Comparison of ENCODE assay signal across 9 cellular contexts in the genomic region with DNA sequence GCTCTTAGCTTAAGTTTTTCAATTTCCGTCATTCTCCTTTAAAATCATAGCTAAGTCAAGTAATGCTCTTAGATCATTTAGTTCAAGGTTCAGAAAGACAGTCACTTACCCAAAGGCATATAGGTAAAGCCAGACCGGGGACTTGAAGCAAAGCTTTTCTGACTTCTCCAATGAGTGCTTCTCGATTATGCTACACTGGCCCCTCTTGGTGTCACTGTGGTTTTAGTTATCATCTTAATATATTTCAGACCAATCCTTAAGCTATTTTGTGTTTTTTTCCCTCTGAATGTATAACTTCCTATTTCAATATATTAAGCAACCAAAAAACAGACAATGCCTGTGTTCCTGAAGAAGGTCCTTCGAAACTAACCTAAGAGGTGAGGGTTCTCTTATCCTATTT. TPM values are rescaled to one million over a fixed set of nuclear protein-coding genes. Genes with fewer than 3 reads are reported as not detected.
A peak's percentile ranks its signal among the peaks of the same experiment; 100 is the strongest.
DNase-seq lines count a peak whose midpoint lies in the region; ATAC-seq and TF ChIP-seq lines count a peak whose summit lies in the region.
"Had no signal": no experiment of that assay in that cellular context is flagged by ENCODE, and none has a peak within 500 bp of the region (broad histone marks: within the 10 kb centered on the region; RNA-seq: fewer than 3 reads in every experiment).

No MANE protein-coding gene starts in this region.

- no peaks in the 10 kb centered on the region for H3K9me3 Mint-ChIP-seq in natural killer cell treated with Interleukin-12 subunit alpha and Interleukin-12 subunit beta and Interleukin-15 and Interleukin-18, amount 100 ng/mL, for 72 hours

- peak overlapping the region; percentile 95 for H3K9ac ChIP-seq in KMS-11

- no peak for TF ChIP-seq CTCF in KMS-11 (conservative IDR thresholded peaks at IDR 0.05; ENCODE audit: low read depth, low read length)

- peak overlapping the region; percentile 75 for H3K4me2 ChIP-seq in KMS-11

- H3K9me3 ChIP-seq in SJCRH30 (replicated peaks), result no peaks in the 10 kb centered on the region

- DNase-seq in ELR (ENCODE audit: low read depth) (peak; percentile 69), astrocyte of the hippocampus (ENCODE audit: low read depth, low spot score) (peak; percentile 44), SJCRH30 (no peak)
- DNase-seq in natural killer cell treated with Interleukin-12 subunit alpha and Interleukin-12 subunit beta and Interleukin-15 and Interleukin-18, amount 100 ng/mL, for 72 hours (ENCODE audit: low spot score), result no peak
- DNase-seq: H7 had no signal

- H4K20me1 ChIP-seq in KMS-11 (ENCODE audit: insufficient read depth), result peaks cover 6% of the 10 kb centered on the region; the same call in 1 of the 2 replicates

- peak overlapping the region; percentile 82 for H3K4me3 Mint-ChIP-seq in natural killer cell treated with Interleukin-12 subunit alpha and Interleukin-12 subunit beta and Interleukin-15 and Interleukin-18, amount 100 ng/mL, for 72 hours

- peak overlapping the region; percentile 96 to 100 for H3K27ac Mint-ChIP-seq in natural killer cell treated with Interleukin-12 subunit alpha and Interleukin-12 subunit beta and Interleukin-15 and Interleukin-18, amount 100 ng/mL, for 72 hours

- H3K27me3 Mint-ChIP-seq in natural killer cell treated with Interleukin-12 subunit alpha and Interleukin-12 subunit beta and Interleukin-15 and Interleukin-18, amount 100 ng/mL, for 72 hours, result no peaks in the 10 kb centered on the region

- H2AFZ ChIP-seq in KMS-11 (ENCODE audit: low read depth), result no peak overlapping the region

- H3K36me3 ChIP-seq in KMS-11 (ENCODE audit: insufficient read depth), result peaks cover 62% of the 10 kb centered on the region
- H3K36me3 ChIP-seq in SJCRH30, result no peaks in the 10 kb centered on the region

- peaks cover 46% of the 10 kb centered on the region for H3K36me3 Mint-ChIP-seq in natural killer cell treated with Interleukin-12 subunit alpha and Interleukin-12 subunit beta and Interleukin-15 and Interleukin-18, amount 100 ng/mL, for 72 hours

- H3K79me2 ChIP-seq in KMS-11 (ENCODE audit: insufficient read depth, low read depth), result peaks cover 100% of the 10 kb centered on the region

- peaks cover 70 to 75% of the 10 kb centered on the region in 2 donors for H3K4me1 Mint-ChIP-seq in natural killer cell treated with Interleukin-12 subunit alpha and Interleukin-12 subunit beta and Interleukin-15 and Interleukin-18, amount 100 ng/mL, for 72 hours (ENCODE audit: low read depth in 2 of 2)

- H3K27me3 ChIP-seq in KMS-11 (ENCODE audit: insufficient read depth, low read depth), result no peaks in the 10 kb centered on the region
- H3K27me3 ChIP-seq in SJCRH30, result peaks cover 5% of the 10 kb centered on the region; the same call in 1 of the 2 replicates

- peaks cover 2% of the 10 kb centered on the region for H3K4me1 ChIP-seq in KMS-11 (ENCODE audit: low read depth, poor library complexity, severe bottlenecking)
- H3K4me1 ChIP-seq in SJCRH30, result no peaks in the 10 kb centered on the region

- no peak for ATAC-seq in natural killer cell treated with Interleukin-12 subunit alpha and Interleukin-12 subunit beta and Interleukin-15 and Interleukin-18, amount 100 ng/mL, for 72 hours
- no peak for ATAC-seq in GM19397 (IDR thresholded peaks at IDR 0.05; ENCODE audit: unreplicated experiment)
- ATAC-seq in HG03196 (IDR thresholded peaks at IDR 0.05; ENCODE audit: unreplicated experiment), result no peak
- no peak for ATAC-seq in GM18858 (IDR thresholded peaks at IDR 0.05; ENCODE audit: unreplicated experiment)

- no peak overlapping the region for H3K4me3 ChIP-seq in KMS-11 (IDR thresholded peaks at IDR 0.05; ENCODE audit: insufficient read depth, low read depth, low read length)
- H3K4me3 ChIP-seq in SJCRH30, result no peak overlapping the region

- H3K27ac ChIP-seq in KMS-11 (peak overlapping the region; percentile 95), SJCRH30 (no peak overlapping the region)

RNA-seq across cellular contexts. Expression of a gene that starts 3.8 kb away (rescaled TPM):
- total RNA-seq in natural killer cell treated with Interleukin-12 subunit alpha and Interleukin-12 subunit beta and Interleukin-15 and Interleukin-18, amount 100 ng/mL, for 72 hours, result 100 to 1,000 TPM; 174 to 192 TPM
- total RNA-seq in SJCRH30 (2014; rRNA removed; shearing (Covaris generic)), result not detected in 2 replicates

Comparison
In these comparisons a context has a peak if more than half of its experiments do, and no peak if none do; other contexts are left out.
1. DNase-seq: peak in ELR (single experiment) and astrocyte of the hippocampus (single experiment); none in natural killer cell treated with Interleukin-12 subunit alpha and Interleukin-12 subunit beta and Interleukin-15 and Interleukin-18, amount 100 ng/mL, for 72 hours (single experiment) and SJCRH30 (0 of 2).
2. RNA of a gene that starts 3.8 kb away (total RNA-seq): 174 to 192 TPM in natural killer cell treated with Interleukin-12 subunit alpha and Interleukin-12 subunit beta and Interleukin-15 and Interleukin-18, amount 100 ng/mL, for 72 hours; not detected in SJCRH30; every median in the first group is over 100 times any median in the second.